8 cellular contexts compared by ENCODE assay signal in genomic region chr9:112332674-112332976, GRCh38. TPM values are rescaled to one million over a fixed set of nuclear protein-coding genes. Genes with fewer than 3 reads are reported as not detected.
DNase-seq lines count a peak whose midpoint lies in the region; ATAC-seq and TF ChIP-seq lines count a peak whose summit lies in the region.

No MANE protein-coding gene starts in this region.

- under 1% methylated on average over 19 of the region's 19 CpGs for WGBS in esophagus muscularis mucosa

- H3K4me1 ChIP-seq in esophagus muscularis mucosa (peaks cover 11 to 41% (median 30%) of the 10 kb centered on the region in 4 donors), rectal smooth muscle tissue (ENCODE audit: control insufficient read depth, insufficient read depth, low read length) (peaks cover 4% of the 10 kb centered on the region)

- no peak for ATAC-seq in GM19452 (IDR thresholded peaks at IDR 0.05; ENCODE audit: unreplicated experiment)

- no peak for TF ChIP-seq CTCF in GM12864 (IDR thresholded peaks at IDR 0.05; ENCODE audit: low read depth, low read length, missing control alignments)
- TF ChIP-seq CTCF in RWPE1 (conservative IDR thresholded peaks at IDR 0.05; ENCODE audit: low read depth): no peak
- peak in 2 of 3 experiments; percentile 2 to 11 for TF ChIP-seq CTCF in esophagus muscularis mucosa (IDR thresholded peaks at IDR 0.05)
- no peak for TF ChIP-seq CTCF in GM13976 (IDR thresholded peaks at IDR 0.05; ENCODE audit: borderline replicate concordance, control extremely low read depth, extremely low read depth, insufficient read depth, missing control alignments)

- TF ChIP-seq POLR2A in esophagus muscularis mucosa (IDR thresholded peaks at IDR 0.05; ENCODE audit: low read depth): no peak

- intact Hi-C loops in esophagus muscularis mucosa (cut with DNase I): loop anchor here (5.0 to 10.0 kb wide), 5 partner anchors 45 to 578 kb away; partner anchors contain the start of genes SUSD1 and UGCG

- in situ Hi-C loops in GM13976 (cut with MboI; ENCODE audit: low sequenced_read_pairs, unreplicated experiment): no loop called here

- no peaks in the 10 kb centered on the region for H3K36me3 ChIP-seq in esophagus muscularis mucosa
- no peaks in the 10 kb centered on the region for H3K36me3 ChIP-seq in rectal smooth muscle tissue (ENCODE audit: control insufficient read depth, insufficient read depth, low read length)

- peak overlapping the region; percentile 88 for H3K9ac ChIP-seq in rectal smooth muscle tissue (ENCODE audit: low read length)

- H3K9me3 ChIP-seq in esophagus muscularis mucosa: no peaks in the 10 kb centered on the region

- CTCF ChIA-PET in RWPE1 (lab: Yijun Ruan, JAX): interaction anchor here (0.7 to 4.1 kb wide), 3 partner anchors 166 to 222 kb away, joined by 3 to 34 read pairs (median 4); no protein-coding TSS in a partner anchor

- no peak for DNase-seq in GM12864 (ENCODE audit: low read depth)
- no peak for DNase-seq in RWPE1 (ENCODE audit: low spot score)
- DNase-seq in esophagus muscularis mucosa (ENCODE audit: extremely low spot score): no peak
- DNase-seq in GM13976 (ENCODE audit: low spot score): no peak
- no peak for DNase-seq in 8988T
- no peak for DNase-seq in activated CD8-positive, alpha-beta memory T cell treated with anti-CD3 and anti-CD28 coated beads, Interleukin-2, amount 50 U/mL, for 48 hours

- POLR2A ChIA-PET in RWPE1 (lab: Yijun Ruan, JAX; ENCODE audit: low non-redundant PET): no interaction called here

- H3K27me3 ChIP-seq in esophagus muscularis mucosa (no peaks in the 10 kb centered on the region), rectal smooth muscle tissue (ENCODE audit: control insufficient read depth, insufficient read depth, low read length) (no peaks in the 10 kb centered on the region)

- TF ChIP-seq EP300 in esophagus muscularis mucosa (IDR thresholded peaks at IDR 0.05): no peak

- H3K4me3 ChIP-seq in GM12864 (ENCODE audit: low read depth, low read length): peak overlapping the region; percentile 97
- H3K4me3 ChIP-seq in esophagus muscularis mucosa: peak overlapping the region; percentile 79 to 99 (median 94)
- H3K4me3 ChIP-seq in rectal smooth muscle tissue (ENCODE audit: low read length): peak overlapping the region; percentile 96

- H3K27ac ChIP-seq in RWPE1 (peak overlapping the region; percentile 99), esophagus muscularis mucosa (replicated peaks in 1 of 4) (peak overlapping the region; percentile 95 to 100 (median 99)), rectal smooth muscle tissue (ENCODE audit: low read depth, low read length) (peak overlapping the region; percentile 96)

RNA-seq across cellular contexts. Expression of gene PTBP3, which starts 0.8 kb away (rescaled TPM):
- total RNA-seq in esophagus muscularis mucosa: 10 to 100 TPM; 19.9 to 31.1 (median 25.5) TPM

RNA-seq across cellular contexts. Expression of gene HSDL2, which starts 47.3 kb away (rescaled TPM):
- 10 to 100 TPM; 34.3 to 73.1 (median 50.0) TPM for total RNA-seq in esophagus muscularis mucosa

Comparison
In these comparisons a context has a peak if more than half of its experiments do, and no peak if none do; other contexts are left out.
1. CTCF ChIP-seq: peak in esophagus muscularis mucosa (2 of 3); none in GM12864 (single experiment), RWPE1 (single experiment) and GM13976 (single experiment).
2. Peak in every context shown above with its lines, with median percentiles within 50 percentile points of each other: H3K4me3 ChIP-seq and H3K27ac ChIP-seq.